In genomic region chr4:108650212-108651067, GRCh38 we compare ENCODE assay signal across 8 cellular contexts. TPM values are rescaled to one million over a fixed set of nuclear protein-coding genes. Genes with fewer than 3 reads are reported as not detected.
A peak's percentile ranks its signal among the peaks of the same experiment; 100 is the strongest.
DNase-seq lines count a peak whose midpoint lies in the region; ATAC-seq, FAIRE-seq and TF ChIP-seq lines count a peak whose summit lies in the region.

TSS of gene OSTC (plus strand) at chr4:108650599. CDS start at chr4:108650656, 57 bp downstream.

- TF ChIP-seq CTCF in choroid plexus epithelial cell (conservative IDR thresholded peaks at IDR 0.05; ENCODE audit: low read depth, low read length) (peak; percentile 32), kidney (IDR thresholded peaks at IDR 0.05; ENCODE audit: borderline replicate concordance, extremely low read depth, insufficient read depth) (peak; percentile 23)

- POLR2A ChIA-PET in activated CD4-positive, alpha-beta T cell treated with anti-CD3 and anti-CD28 coated beads for 36 hours (lab: Charles Lee) = interaction anchor here (0.6 to 1.0 kb wide), 7 partner anchors 11 to 870 kb away, joined by 3 to 7 read pairs (median 4); partner anchors contain the start of gene RPL34

- H3K4me1 ChIP-seq in kidney (ENCODE audit: control insufficient read depth in 1 of 2, insufficient read depth in 1 of 2, low read depth in 1 of 2, low read length in 2 of 2) = peaks cover 0 to 4% of the 10 kb centered on the region in 2 donors

- intact Hi-C loops in activated CD4-positive, alpha-beta T cell treated with anti-CD3 and anti-CD28 coated beads for 36 hours (cut with DNase I, micrococcal nuclease) = loop anchor here (1.0 to 10.0 kb wide), 4 partner anchors 30 to 1165 kb away; partner anchors contain the start of genes RPL34 (in 2 of the 2), GAR1 (in 1 of the 2) and PAPSS1 (in 1 of the 2)
- intact Hi-C loops in kidney (cut with DNase I) = no loop called here

- no peaks in the 10 kb centered on the region for H3K9me3 ChIP-seq in kidney (ENCODE audit: control insufficient read depth in 1 of 2, low read length in 2 of 2)

- DNase-seq in Ammon's horn (ENCODE audit: low spot score) (peak; percentile 97), GM19238 (ENCODE audit: insufficient read length, low spot score) (peak; percentile 76), NCI-H524 (lab: John Stamatoyannopoulos, UW) (peak; percentile 80 to 82), choroid plexus epithelial cell (ENCODE audit: low read depth) (peak; percentile 98), kidney (peak; percentile 97)
- peak; percentile 95 for DNase-seq in activated CD4-positive, alpha-beta T cell treated with anti-CD3 and anti-CD28 coated beads for 36 hours
- DNase-seq in stimulated activated CD4-positive, alpha-beta T cell treated with anti-CD3 and anti-CD28 coated beads, Interleukin-15, amount 100 ng/mL, for 24 hours = peak; percentile 94

- H3K4me3 Mint-ChIP-seq in activated CD4-positive, alpha-beta T cell treated with anti-CD3 and anti-CD28 coated beads for 36 hours = peak within 1 kb of the TSS; percentile 98

- H3K4me1 Mint-ChIP-seq in activated CD4-positive, alpha-beta T cell treated with anti-CD3 and anti-CD28 coated beads for 36 hours = peaks cover 32% of the 10 kb centered on the region

- peak within 1 kb of the TSS; percentile 93 for H3K27ac Mint-ChIP-seq in activated CD4-positive, alpha-beta T cell treated with anti-CD3 and anti-CD28 coated beads for 36 hours

- peak within 1 kb of the TSS; percentile 59 to 63 for H3K9ac ChIP-seq in kidney (ENCODE audit: low read length in 2 of 2)

- peaks cover 8% of the 10 kb centered on the region for H3K36me3 Mint-ChIP-seq in activated CD4-positive, alpha-beta T cell treated with anti-CD3 and anti-CD28 coated beads for 36 hours (ENCODE audit: low read depth)

- H3K36me3 ChIP-seq in kidney (ENCODE audit: control insufficient read depth in 1 of 2, insufficient read depth in 2 of 2, low read length in 2 of 2) = no peaks in the 10 kb centered on the region

- no peaks in the 10 kb centered on the region for H3K9me3 Mint-ChIP-seq in activated CD4-positive, alpha-beta T cell treated with anti-CD3 and anti-CD28 coated beads for 36 hours (ENCODE audit: low read depth)

- H3K27ac ChIP-seq in kidney (ENCODE audit: low read depth in 2 of 2, low read length in 2 of 2) = peak within 1 kb of the TSS; percentile 51 to 63

- H3K27me3 Mint-ChIP-seq in activated CD4-positive, alpha-beta T cell treated with anti-CD3 and anti-CD28 coated beads for 36 hours = no peaks in the 10 kb centered on the region

- H3K4me3 ChIP-seq in choroid plexus epithelial cell (ENCODE audit: low read depth, low read length) (peak within 1 kb of the TSS; percentile 94), kidney (ENCODE audit: low read length in 2 of 2) (peak within 1 kb of the TSS; percentile 87 to 99)

- peak; percentile 90 for ATAC-seq in HG03442 (IDR thresholded peaks at IDR 0.05; ENCODE audit: unreplicated experiment)
- peak; percentile 96 for ATAC-seq in activated CD4-positive, alpha-beta T cell treated with anti-CD3 and anti-CD28 coated beads for 36 hours

- CTCF ChIA-PET in activated CD4-positive, alpha-beta T cell treated with anti-CD3 and anti-CD28 coated beads for 36 hours (lab: Charles Lee) = interaction anchor here (1.1 to 2.4 kb wide), 5 partner anchors 14 to 631 kb away, joined by 3 to 12 read pairs (median 4); no protein-coding TSS in a partner anchor

- peak; percentile 98 for FAIRE-seq in kidney (lab: Jason Lieb, UNC)

RNA-seq across cellular contexts. Expression of gene OSTC, which starts in this region (rescaled TPM):
- 10 to 100 TPM; 50.5 to 78.5 TPM for total RNA-seq in activated CD4-positive, alpha-beta T cell treated with anti-CD3 and anti-CD28 coated beads for 36 hours
- total RNA-seq in kidney = 71.2 TPM
- 111 TPM for polyA plus RNA-seq in kidney (ENCODE audit: insufficient read depth, low read depth, low replicate concordance)

Comparison
In these comparisons a context has a peak if more than half of its experiments do, and no peak if none do; other contexts are left out.
1. Peak in every context shown above with its lines: DNase-seq, ATAC-seq, H3K4me3 ChIP-seq and H3K27ac ChIP-seq.